Comparison of ENCODE assay signal across 28 cellular contexts in the genomic region with DNA sequence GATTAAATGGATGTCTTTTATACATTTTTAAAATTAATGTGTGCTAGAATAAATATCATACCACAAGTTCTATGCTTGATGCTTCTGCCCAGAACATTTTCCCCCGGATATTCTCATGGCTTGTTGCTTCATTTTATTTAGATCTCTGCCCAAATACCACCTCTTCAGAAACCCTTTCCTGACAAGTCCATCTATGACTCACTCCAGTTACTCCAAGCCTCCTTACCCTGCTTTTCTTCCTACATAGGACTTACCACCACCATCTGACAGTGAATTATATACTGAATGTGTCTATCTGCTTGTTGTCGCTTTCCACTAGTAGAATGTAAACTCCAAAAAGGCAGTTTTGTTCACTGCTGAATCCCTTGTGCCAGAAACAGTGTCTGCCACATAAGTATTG. TPM values are rescaled to one million over a fixed set of nuclear protein-coding genes. Genes with fewer than 3 reads are reported as not detected.
DNase-seq lines count a peak whose midpoint lies in the region; ATAC-seq and TF ChIP-seq lines count a peak whose summit lies in the region.
"Had no signal": no experiment of that assay in that cellular context is flagged by ENCODE, and none has a peak within 500 bp of the region (broad histone marks: within the 10 kb centered on the region; RNA-seq: fewer than 3 reads in every experiment).

No MANE protein-coding gene starts in this region.

- no peak for ATAC-seq in T-helper 17 cell
- ATAC-seq: left lobe of liver, sciatic nerve had no signal

- peaks cover 16% of the 10 kb centered on the region for H3K36me3 Mint-ChIP-seq in T-helper 17 cell (ENCODE audit: low read depth)

- H3K9me3 ChIP-seq in GM23248 (ENCODE audit: low read depth) (no peaks in the 10 kb centered on the region), T-helper 17 cell (ENCODE audit: control insufficient read depth, low read length, poor library complexity, severe bottlenecking) (no peaks in the 10 kb centered on the region), osteoblast (ENCODE audit: low read depth, low read length) (no peaks in the 10 kb centered on the region)
- H3K9me3 ChIP-seq: esophagus muscularis mucosa, HAP-1 had no signal

- H3K27me3 Mint-ChIP-seq in T-helper 17 cell: no peaks in the 10 kb centered on the region
- H3K27me3 Mint-ChIP-seq: CD4-positive, CD25-positive, alpha-beta regulatory T cell; progenitor cell of endocrine pancreas had no signal

- H3K4me3 ChIP-seq in GM23248: no peak overlapping the region
- H3K4me3 ChIP-seq in choroid plexus epithelial cell (ENCODE audit: low read depth, low read length): no peak overlapping the region
- H3K4me3 ChIP-seq in osteoblast (ENCODE audit: insufficient read depth, low read length): no peak overlapping the region
- H3K4me3 ChIP-seq: adrenal gland, esophagus muscularis mucosa, HAP-1, PC-9 had no signal

- H3K36me3 ChIP-seq in GM23248 (ENCODE audit: low read depth) (peaks cover 44% of the 10 kb centered on the region), osteoblast (ENCODE audit: insufficient read depth, low read length) (peaks cover 28% of the 10 kb centered on the region)

- in situ Hi-C loops in GM23248 (cut with MboI): no loop called here

- H2AFZ ChIP-seq in GM23248 (no peak overlapping the region), osteoblast (ENCODE audit: low read length) (no peak overlapping the region)
- H2AFZ ChIP-seq: PC-9 had no signal

- peak overlapping the region; percentile 41 for H3K4me3 Mint-ChIP-seq in T-helper 17 cell
- H3K4me3 Mint-ChIP-seq: CD4-positive, CD25-positive, alpha-beta regulatory T cell; endodermal cell had no signal

- H3K9me2 ChIP-seq in GM23248 (ENCODE audit: insufficient read depth): no peaks in the 10 kb centered on the region

- no peak overlapping the region for H3K9ac ChIP-seq in GM23248

- H4K20me1 ChIP-seq in GM23248 (ENCODE audit: insufficient read depth) (no peaks in the 10 kb centered on the region), osteoblast (ENCODE audit: insufficient read depth, low read length) (no peaks in the 10 kb centered on the region)

- H3K27me3 ChIP-seq in GM23248 (replicated peaks; ENCODE audit: insufficient read depth): no peaks in the 10 kb centered on the region
- H3K27me3 ChIP-seq in osteoblast (ENCODE audit: insufficient read depth, low read length): no peaks in the 10 kb centered on the region
- H3K27me3 ChIP-seq: adrenal gland, esophagus muscularis mucosa had no signal

- DNase-seq in GM23248: peak; percentile 30
- no peak for DNase-seq in T-helper 17 cell
- DNase-seq in choroid plexus epithelial cell (ENCODE audit: low read depth): peak; percentile 41
- DNase-seq in osteoblast (ENCODE audit: insufficient read length, low spot score, missing footprints): peak; percentile 9
- no peak for DNase-seq in OCI-M2 (lab: John Stamatoyannopoulos, UW; ENCODE audit: unreplicated experiment)
- no peak for DNase-seq in NCI-H1436 treated with DMSO at 0.1 percent for 48 hours (lab: John Stamatoyannopoulos, UW)
- DNase-seq in stimulated activated CD4-positive, alpha-beta T cell treated with anti-CD3 and anti-CD28 coated beads, Interleukin-4, amount 100 ng/mL, for 1 hour: no peak
- DNase-seq: activated CD4-positive, alpha-beta T cell treated with anti-CD3 and anti-CD28 coated beads, Interleukin-2, amount 50 U/mL, for 1 hour; activated naive CD4-positive, alpha-beta T cell treated with Interleukin-2 at 50 U/mL for 16 hours; adrenal gland; CD4-positive, CD25-positive, alpha-beta regulatory T cell; endodermal cell; Karpas-422; mesendoderm; NCI-H187 treated with DMSO at 0.1 percent for 48 hours; NCI-H524 treated with DMSO at 0.1 percent for 48 hours; PC-9; Right ventricle myocardium superior; stimulated activated naive CD4-positive, alpha-beta T cell; T1000 had no signal

- H3K79me2 ChIP-seq in GM23248 (ENCODE audit: insufficient read depth) (no peaks in the 10 kb centered on the region), osteoblast (ENCODE audit: insufficient read depth, low read length) (no peaks in the 10 kb centered on the region)

- H3K4me2 ChIP-seq in GM23248 (ENCODE audit: unreplicated experiment) (no peak overlapping the region), osteoblast (ENCODE audit: insufficient read depth, low read length) (no peak overlapping the region)
- H3K4me2 ChIP-seq: PC-9 had no signal

- TF ChIP-seq CTCF in choroid plexus epithelial cell (conservative IDR thresholded peaks at IDR 0.05; ENCODE audit: low read depth, low read length) (no peak), osteoblast (IDR thresholded peaks at IDR 0.05; ENCODE audit: extremely low read depth, low read depth, low read length) (no peak)

- H3K4me1 Mint-ChIP-seq in T-helper 17 cell: peaks cover 6% of the 10 kb centered on the region
- H3K4me1 Mint-ChIP-seq: endodermal cell had no signal

- WGBS in GM23248 (ENCODE audit: low coverage in 1 of 2, low lambda C conversion rate in 2 of 2, missing lambda C conversion rate in 2 of 2), 2 experiments: 93 to 99% methylated on average over 2 of the region's 2 CpGs

- no peaks in the 10 kb centered on the region for H3K4me1 ChIP-seq in GM23248 (ENCODE audit: insufficient read depth)
- peaks cover 7% of the 10 kb centered on the region for H3K4me1 ChIP-seq in osteoblast (ENCODE audit: insufficient read depth, low read length)
- H3K4me1 ChIP-seq: adrenal gland, esophagus muscularis mucosa, HAP-1 had no signal

- no peaks in the 10 kb centered on the region for H3F3A ChIP-seq in GM23248 (ENCODE audit: insufficient read depth)

- H3K27ac Mint-ChIP-seq in T-helper 17 cell: no peak overlapping the region
- H3K27ac Mint-ChIP-seq: CD4-positive, CD25-positive, alpha-beta regulatory T cell; endodermal cell; progenitor cell of endocrine pancreas had no signal

- no peak overlapping the region for H3K27ac ChIP-seq in GM23248
- peak overlapping the region; percentile 20 for H3K27ac ChIP-seq in osteoblast (ENCODE audit: low read depth, low read length)
- H3K27ac ChIP-seq: adrenal gland, esophagus muscularis mucosa, PC-9 had no signal

RNA-seq across cellular contexts. Expression of a gene that starts 19.1 kb away (rescaled TPM):
- not detected in 2 replicates for total RNA-seq in GM23248 (2014; rRNA removed; shearing (Covaris generic))
- polyA plus RNA-seq in GM23248 (2016; fragmentation: Nextera tagmentation; extraction: Ambion mirVana): not detected in 2 replicates
- total RNA-seq in T-helper 17 cell: not detected
- not detected in 2 replicates for total RNA-seq in osteoblast
- total RNA-seq: adrenal gland; cardiac septum; CD4-positive, CD25-positive, alpha-beta regulatory T cell; Daoy; esophagus muscularis mucosa; left lobe of liver; PC-9; progenitor cell of endocrine pancreas; Right ventricle myocardium superior; temporal lobe had no signal
- polyA plus RNA-seq: adrenal gland; CD4-positive, CD25-positive, alpha-beta regulatory T cell had no signal

RNA-seq across cellular contexts. Expression of a gene that starts 31.4 kb away (rescaled TPM):
- total RNA-seq in GM23248 (2014; rRNA removed; shearing (Covaris generic)): 9.6 and 12.8 TPM in 2 replicates
- polyA plus RNA-seq in GM23248 (2016; fragmentation: Nextera tagmentation; extraction: Ambion mirVana): 6.4 and 6.5 TPM in 2 replicates
- total RNA-seq in T-helper 17 cell (10 to 100 TPM; 18.2 to 19.1 TPM), osteoblast (23.6 and 25.7 TPM in 2 replicates)

RNA-seq across cellular contexts. Expression of a gene that starts 31.7 kb away (rescaled TPM):
- total RNA-seq in GM23248 (2014; rRNA removed; shearing (Covaris generic)): 6.2 and 12.8 TPM in 2 replicates
- 12.9 and 13.4 TPM in 2 replicates for polyA plus RNA-seq in GM23248 (2016; fragmentation: Nextera tagmentation; extraction: Ambion mirVana)
- 10 to 100 TPM; 27.7 to 29.3 TPM for total RNA-seq in T-helper 17 cell
- total RNA-seq in osteoblast: 7.4 and 11.2 TPM in 2 replicates

RNA-seq across cellular contexts. Expression of a gene that starts 49.6 kb away (rescaled TPM):
- total RNA-seq in GM23248 (2014; rRNA removed; shearing (Covaris generic)): 20.1 and 21.4 TPM in 2 replicates
- polyA plus RNA-seq in GM23248 (2016; fragmentation: Nextera tagmentation; extraction: Ambion mirVana): 10.0 and 10.8 TPM in 2 replicates
- 10 to 100 TPM; 13.2 to 16.3 TPM for total RNA-seq in T-helper 17 cell
- 42.7 and 51.3 TPM in 2 replicates for total RNA-seq in osteoblast

Comparison
In these comparisons a context has a peak if more than half of its experiments do, and no peak if none do; other contexts are left out.
1. DNase-seq: peak in GM23248 (single experiment), choroid plexus epithelial cell (single experiment) and osteoblast (single experiment); none in T-helper 17 cell (0 of 3), OCI-M2 (single experiment), NCI-H1436 treated with DMSO at 0.1 percent for 48 hours (single experiment) and stimulated activated CD4-positive, alpha-beta T cell treated with anti-CD3 and anti-CD28 coated beads, Interleukin-4, amount 100 ng/mL, for 1 hour (single experiment).